ENCODE assay signal across 1 cellular context in genomic region chr6:29748391-29749352, GRCh38.
TF ChIP-seq lines count a peak whose summit lies in the region.

No MANE protein-coding gene starts in this region.

TF ChIP-seq in K562, 482 proteins besides CTCF, POLR2A, EP300 and RAD21 (continued from another document and continues in another):
- TF ChIP-seq HMBOX1 (IDR thresholded peaks at IDR 0.05) (no peak), ZNF407 (IDR thresholded peaks at IDR 0.05; ENCODE audit: low read depth) (no peak), ERF (CRISPR knock-in tag; IDR thresholded peaks at IDR 0.05) (no peak), HLTF (IDR thresholded peaks at IDR 0.05) (no peak), DNMT1 (IDR thresholded peaks at IDR 0.05) (no peak), RBM34 (IDR thresholded peaks at IDR 0.05; ENCODE audit: borderline replicate concordance, insufficient read depth, low read length) (no peak), SMARCA5 (IDR thresholded peaks at IDR 0.05) (no peak), PBX2 (CRISPR knock-in tag; IDR thresholded peaks at IDR 0.05; ENCODE audit: low read depth) (no peak), PBX2 (tag; conservative IDR thresholded peaks at IDR 0.05; ENCODE audit: low read depth) (peak; percentile 36; the same call in 1 of the 2 replicates), ZNF143 (CRISPR knock-in tag; IDR thresholded peaks at IDR 0.05) (no peak), MTF1 (CRISPR knock-in tag; IDR thresholded peaks at IDR 0.05; ENCODE audit: borderline replicate concordance) (no peak), BCL6 (CRISPR knock-in tag; IDR thresholded peaks at IDR 0.05) (no peak), MED1 (CRISPR knock-in tag; IDR thresholded peaks at IDR 0.05; ENCODE audit: borderline replicate concordance) (no peak), HMGN3 (IDR thresholded peaks at IDR 0.05; ENCODE audit: borderline replicate concordance, extremely low read depth, insufficient read length, low read depth, low read length) (peak; percentile 42), ZFP30 (CRISPR knock-in tag; IDR thresholded peaks at IDR 0.05; ENCODE audit: borderline replicate concordance) (no peak), STAG1 (CRISPR knock-in tag; IDR thresholded peaks at IDR 0.05; ENCODE audit: borderline replicate concordance) (no peak), SP1 (CRISPR knock-in tag; IDR thresholded peaks at IDR 0.05) (peak; percentile 77), SAP30 (IDR thresholded peaks at IDR 0.05; ENCODE audit: borderline replicate concordance, insufficient read depth, low read depth, low read length, poor library complexity, severe bottlenecking) (peak; percentile 52), KDM2B (CRISPR knock-in tag; IDR thresholded peaks at IDR 0.05) (peak; percentile 87), NR4A1 (CRISPR knock-in tag; IDR thresholded peaks at IDR 0.05) (no peak), NR4A1 (tag; IDR thresholded peaks at IDR 0.05) (no peak), SMAD3 (CRISPR knock-in tag; conservative IDR thresholded peaks at IDR 0.05) (no peak), ZNF766 (CRISPR knock-in tag; conservative IDR thresholded peaks at IDR 0.05) (no peak), ARID4B (CRISPR knock-in tag; IDR thresholded peaks at IDR 0.05) (no peak), HCFC1 (IDR thresholded peaks at IDR 0.05; ENCODE audit: low read depth, low read length) (no peak), MTA2 (IDR thresholded peaks at IDR 0.05; ENCODE audit: low read depth) (no peak), ZBTB12 (CRISPR knock-in tag; IDR thresholded peaks at IDR 0.05) (no peak), CREB3L1 (IDR thresholded peaks at IDR 0.05; ENCODE audit: borderline replicate concordance, low read depth) (no peak; the same call in 1 of the 2 replicates), POLR3G (IDR thresholded peaks at IDR 0.05; ENCODE audit: extremely low read depth, insufficient read length, insufficient replicate concordance) (no peak), ESRRB (CRISPR knock-in tag; IDR thresholded peaks at IDR 0.05; ENCODE audit: borderline replicate concordance) (no peak), MTA3 (IDR thresholded peaks at IDR 0.05; ENCODE audit: borderline replicate concordance) (0 out of 2 replicates have a peak, but pooled peaks have one; percentile 43), TAF9B (IDR thresholded peaks at IDR 0.05; ENCODE audit: partially characterized antibody) (no peak), ZFP1 (CRISPR knock-in tag; IDR thresholded peaks at IDR 0.05) (0 out of 2 replicates have a peak, but pooled peaks have one; percentile 13), ZNF282 (CRISPR knock-in tag; IDR thresholded peaks at IDR 0.05) (no peak), JUNB (CRISPR knock-in tag; conservative IDR thresholded peaks at IDR 0.05) (no peak), SMAD4 (CRISPR knock-in tag; conservative IDR thresholded peaks at IDR 0.05) (0 out of 2 replicates have a peak, but pooled peaks have one; percentile 21), ZKSCAN8 (CRISPR knock-in tag; IDR thresholded peaks at IDR 0.05) (no peak), ETS1 (conservative IDR thresholded peaks at IDR 0.05; ENCODE audit: control insufficient read depth, low read depth, low read length) (no peak)
